Comparison of ENCODE assay signal across 21 cellular contexts in the genomic region with DNA sequence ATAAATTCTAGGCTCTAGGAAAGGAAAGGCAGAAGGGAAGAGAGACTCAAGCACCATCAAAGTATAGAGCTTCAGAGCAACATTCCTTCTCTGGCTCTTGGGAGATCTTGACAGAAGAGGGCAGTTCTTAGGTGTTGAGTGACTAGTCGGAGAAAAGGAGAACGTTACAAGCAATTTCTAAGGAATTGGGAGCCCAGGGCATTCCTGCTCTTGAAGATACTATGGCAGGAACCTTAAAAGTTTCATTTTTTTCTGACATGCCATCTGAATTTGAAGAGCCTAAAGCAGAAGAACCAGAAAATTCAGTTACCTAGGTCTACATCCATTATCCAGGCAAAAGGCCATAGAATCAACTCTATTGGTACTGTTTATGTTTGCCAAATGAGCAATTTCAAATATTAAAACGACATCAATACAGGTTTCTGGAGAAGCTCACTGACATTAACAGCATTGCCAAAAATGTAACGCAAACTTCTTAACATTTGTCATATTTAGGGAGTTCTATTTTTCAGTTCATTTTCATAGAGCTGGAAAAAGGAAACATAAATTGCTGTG.
"Had no signal": no experiment of that assay in that cellular context is flagged by ENCODE, and none has a peak within 500 bp of the region (broad histone marks: within the 10 kb centered on the region; RNA-seq: fewer than 3 reads in every experiment).

No MANE protein-coding gene starts in this region.

- H3K9me3 ChIP-seq: MG63, SK-N-SH had no signal

- H3K4me3 ChIP-seq: MG63 had no signal

- DNase-seq: MG63, NCI-H1092, NCI-H1436, NCI-H187, NCI-H2029, NCI-H2081 treated with DMSO at 0.1 percent for 48 hours, NCI-H2171, NCI-H226, NCI-H446, NCI-H510A, NCI-H524 treated with DMSO at 0.1 percent for 48 hours, NCI-H69, NCI-H774, OCI-M1, SHP77, SK-N-SH, T-helper 1 cell, T-helper 17 cell had no signal

- H3K27me3 ChIP-seq: MG63 had no signal

- H3K27ac Mint-ChIP-seq: T-helper 17 cell had no signal

- H3K4me3 Mint-ChIP-seq: T-helper 17 cell had no signal

- H3K36me3 ChIP-seq: MG63 had no signal

- H3K9ac ChIP-seq: KMS-11, SK-N-SH had no signal

- ATAC-seq: Panc1, T-helper 17 cell had no signal

- H3K9me2 ChIP-seq: SK-N-SH had no signal

- H3K27ac ChIP-seq: KMS-11, RWPE1 had no signal

- H3K4me2 ChIP-seq: KMS-11, SK-N-SH had no signal
